ENCODE assay signal across 12 cellular contexts in genomic region chr2:23531881-23532280, GRCh38.
DNase-seq lines count a peak whose midpoint lies in the region; ATAC-seq and TF ChIP-seq lines count a peak whose summit lies in the region.
"Had no signal": no experiment of that assay in that cellular context is flagged by ENCODE, and none has a peak within 500 bp of the region (broad histone marks: within the 10 kb centered on the region; RNA-seq: fewer than 3 reads in every experiment).

No MANE protein-coding gene starts in this region.

- H3K27ac Mint-ChIP-seq in activated T-cell treated with anti-CD3 and anti-CD28 coated beads, Interleukin-2, amount 50 U/mL, for 72 hours: no peak overlapping the region

- peak overlapping the region; percentile 92 to 97 for H3K4me3 Mint-ChIP-seq in activated T-cell treated with anti-CD3 and anti-CD28 coated beads, Interleukin-2, amount 50 U/mL, for 72 hours

- DNase-seq in activated T-cell treated with anti-CD3 and anti-CD28 coated beads, Interleukin-2, amount 50 U/mL, for 72 hours: no peak
- no peak for DNase-seq in activated T-cell treated with anti-CD3 and anti-CD28 coated beads for 4 hours
- peak; percentile 38 for DNase-seq in NCI-H69 (lab: John Stamatoyannopoulos, UW)
- DNase-seq in esophagus muscularis mucosa (ENCODE audit: extremely low spot score): no peak
- no peak for DNase-seq in activated effector memory CD4-positive, alpha-beta T cell treated with Interleukin-2 at 50 U/mL for 16 hours
- no peak for DNase-seq in stimulated activated CD4-positive, alpha-beta T cell treated with anti-CD3 and anti-CD28 coated beads, Interleukin-12 subunit alpha, Interleukin-12 subunit beta, amount 100 ng/mL, for 4 hours
- DNase-seq: gastrocnemius medialis, NCI-H2107, NCI-H748 treated with DMSO at 0.1 percent for 48 hours had no signal

- intact Hi-C loops in esophagus muscularis mucosa (cut with DNase I): no loop called here

- H3K36me3 ChIP-seq in esophagus muscularis mucosa: no peaks in the 10 kb centered on the region
- no peaks in the 10 kb centered on the region for H3K36me3 ChIP-seq in stomach smooth muscle (ENCODE audit: control insufficient read depth in 2 of 2, insufficient read depth in 2 of 2, low read length in 2 of 2)
- H3K36me3 ChIP-seq: gastrocnemius medialis, neutrophil had no signal

- H3K9ac ChIP-seq in stomach smooth muscle (ENCODE audit: low read length in 2 of 2): peak overlapping the region; percentile 7 to 62

- H3K27me3 ChIP-seq in esophagus muscularis mucosa (no peaks in the 10 kb centered on the region), stomach smooth muscle (ENCODE audit: control insufficient read depth in 1 of 2, insufficient read depth in 2 of 2, low read length in 2 of 2) (no peaks in the 10 kb centered on the region)
- H3K27me3 ChIP-seq: gastrocnemius medialis had no signal

- peak overlapping the region in 2 of 4 donors; percentile 13 to 30 for H3K4me3 ChIP-seq in esophagus muscularis mucosa
- H3K4me3 ChIP-seq in stomach smooth muscle (ENCODE audit: low read length in 2 of 2): peak overlapping the region; percentile 5 to 65
- H3K4me3 ChIP-seq: gastrocnemius medialis had no signal

- H3K9me3 Mint-ChIP-seq in activated T-cell treated with anti-CD3 and anti-CD28 coated beads, Interleukin-2, amount 50 U/mL, for 72 hours: no peaks in the 10 kb centered on the region

- peaks cover 44% of the 10 kb centered on the region for H3K4me1 Mint-ChIP-seq in activated T-cell treated with anti-CD3 and anti-CD28 coated beads, Interleukin-2, amount 50 U/mL, for 72 hours (ENCODE audit: low read depth)

- H3K9me3 ChIP-seq in esophagus muscularis mucosa: no peaks in the 10 kb centered on the region
- no peaks in the 10 kb centered on the region for H3K9me3 ChIP-seq in stomach smooth muscle (ENCODE audit: control insufficient read depth in 2 of 2, low read length in 2 of 2)
- H3K9me3 ChIP-seq: gastrocnemius medialis, neutrophil had no signal

- peaks cover 0 to 73% (median 26%) of the 10 kb centered on the region in 4 donors for H3K4me1 ChIP-seq in esophagus muscularis mucosa
- H3K4me1 ChIP-seq in stomach smooth muscle (ENCODE audit: control insufficient read depth, insufficient read depth, low read length): peaks cover 30% of the 10 kb centered on the region

- H3K27me3 Mint-ChIP-seq in activated T-cell treated with anti-CD3 and anti-CD28 coated beads, Interleukin-2, amount 50 U/mL, for 72 hours (ENCODE audit: low read depth): no peaks in the 10 kb centered on the region

- TF ChIP-seq POLR2A in esophagus muscularis mucosa (IDR thresholded peaks at IDR 0.05; ENCODE audit: low read depth): no peak

- 81% methylated on average over 3 of the region's 8 CpGs for WGBS in esophagus muscularis mucosa

- H3K36me3 Mint-ChIP-seq in activated T-cell treated with anti-CD3 and anti-CD28 coated beads, Interleukin-2, amount 50 U/mL, for 72 hours (ENCODE audit: insufficient read depth in 2 of 2): no peaks in the 10 kb centered on the region

- no peak for ATAC-seq in activated T-cell treated with anti-CD3 and anti-CD28 coated beads, Interleukin-2, amount 50 U/mL, for 72 hours (replicated peaks in 1 of 2)
- no peak for ATAC-seq in HG03045 (IDR thresholded peaks at IDR 0.05; ENCODE audit: unreplicated experiment)
- ATAC-seq: gastrocnemius medialis had no signal

- TF ChIP-seq CTCF in esophagus muscularis mucosa (IDR thresholded peaks at IDR 0.05): no peak

- peak overlapping the region; percentile 65 to 72 (median 67) for H3K27ac ChIP-seq in esophagus muscularis mucosa (replicated peaks in 1 of 4)
- H3K27ac ChIP-seq in stomach smooth muscle (ENCODE audit: low read length): peak overlapping the region; percentile 84
- H3K27ac ChIP-seq: gastrocnemius medialis, neutrophil had no signal

- TF ChIP-seq EP300 in esophagus muscularis mucosa (IDR thresholded peaks at IDR 0.05): no peak
